ENCODE assay signal across 15 cellular contexts in genomic region chr5:29037716-29038115, GRCh38.
"Had no signal": no experiment of that assay in that cellular context is flagged by ENCODE, and none has a peak within 500 bp of the region (broad histone marks: within the 10 kb centered on the region; RNA-seq: fewer than 3 reads in every experiment).

No MANE protein-coding gene starts in this region.

- H3K27ac ChIP-seq: esophagus squamous epithelium, foreskin keratinocyte, hepatocyte, left ventricle myocardium inferior, lower lobe of right lung, pancreas had no signal

- H3K4me3 ChIP-seq: esophagus squamous epithelium, hepatocyte, left ventricle myocardium inferior, lower lobe of right lung, pancreas had no signal

- DNase-seq: effector memory CD8-positive, alpha-beta T cell; esophagus squamous epithelium; kidney; left cardiac atrium; left ventricle myocardium inferior; lower lobe of right lung; naive B cell; occipital lobe; pancreas; right cardiac atrium; small intestine; stimulated activated CD4-positive, alpha-beta T cell treated with anti-CD3 and anti-CD28 coated beads, Interleukin-12 subunit alpha, Interleukin-12 subunit beta, amount 100 ng/mL, for 4 hours; stimulated activated naive CD4-positive, alpha-beta T cell treated with Interleukin-2 at 50 U/mL for 16 hours had no signal
